ENCODE assay signal across 8 cellular contexts in the genomic region with DNA sequence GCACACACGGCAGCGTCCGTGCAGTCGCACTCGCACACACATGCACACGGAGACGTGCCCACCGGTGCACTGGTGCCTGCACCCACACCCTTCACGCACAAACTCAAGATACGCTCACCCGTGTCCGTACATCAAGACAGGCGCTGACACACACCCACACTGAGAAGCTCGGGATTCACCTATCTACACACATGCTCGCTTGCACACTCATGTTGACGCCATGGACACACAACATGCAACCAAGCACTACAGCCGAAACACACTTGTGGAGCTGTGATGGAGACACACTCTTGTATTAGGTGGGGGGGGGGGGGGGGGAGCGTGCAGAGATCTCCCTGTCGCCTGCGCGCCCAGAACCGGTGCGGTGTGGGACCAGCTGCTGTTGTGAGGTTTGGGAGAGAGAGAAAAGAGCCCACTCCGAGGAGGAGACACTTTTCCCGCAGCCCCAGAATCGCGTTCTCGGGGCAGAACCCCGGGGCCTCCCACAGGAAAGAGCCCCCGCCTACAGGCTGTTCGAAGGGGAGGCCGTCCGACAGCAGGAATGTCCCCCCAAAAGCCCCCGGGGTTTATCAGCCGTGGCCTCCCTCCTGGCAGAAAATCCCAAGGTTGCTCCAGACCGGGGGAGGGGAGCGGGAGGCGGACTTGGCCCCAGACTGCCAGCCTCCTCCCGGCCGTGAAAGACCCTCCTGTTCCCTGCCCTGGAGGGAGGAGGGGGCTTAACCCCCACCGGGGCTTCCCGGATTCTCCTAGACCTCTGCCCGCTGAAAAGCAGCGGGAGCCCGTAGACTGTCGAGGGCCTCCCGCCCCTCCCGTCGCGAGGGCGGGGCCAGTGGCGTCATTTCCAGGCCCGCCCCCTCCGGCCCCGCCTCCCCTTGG. TPM values are rescaled to one million over a fixed set of nuclear protein-coding genes. Genes with fewer than 3 reads are reported as not detected.
DNase-seq lines count a peak whose midpoint lies in the region; ATAC-seq and TF ChIP-seq lines count a peak whose summit lies in the region.

No MANE protein-coding gene starts in this region.

- TF ChIP-seq CTCF in A673 (conservative IDR thresholded peaks at IDR 0.05; ENCODE audit: low read depth, low read length) (no peak), OCI-LY7 (conservative IDR thresholded peaks at IDR 0.05; ENCODE audit: low read length) (no peak)

- peaks cover 9% of the 10 kb centered on the region; the same call in 1 of the 2 replicates for H3K79me2 ChIP-seq in OCI-LY7 (ENCODE audit: insufficient read depth, low read depth, low read length)

- H3K9me3 ChIP-seq in A673 (ENCODE audit: low read depth, low read length, poor library complexity, severe bottlenecking) (no peaks in the 10 kb centered on the region), OCI-LY7 (ENCODE audit: low read length) (no peaks in the 10 kb centered on the region), esophagus (ENCODE audit: control insufficient read depth in 2 of 2, insufficient read depth in 1 of 2, low read depth in 1 of 2, low read length in 1 of 2) (no peaks in the 10 kb centered on the region), mucosa of stomach (ENCODE audit: control insufficient read depth, low read length) (no peaks in the 10 kb centered on the region)

- H3K4me1 Mint-ChIP-seq in activated T-cell treated with anti-CD3 and anti-CD28 coated beads, Interleukin-2, amount 50 U/mL, for 24 hours (ENCODE audit: low read depth): peaks cover 53% of the 10 kb centered on the region

- H3K27ac ChIP-seq in A673 (ENCODE audit: low read depth, low read length, poor library complexity, severe bottlenecking): peak overlapping the region; percentile 90
- H3K27ac ChIP-seq in OCI-LY7 (ENCODE audit: low read depth, low read length, poor library complexity, severe bottlenecking): peak overlapping the region; percentile 70
- peak overlapping the region; percentile 99 for H3K27ac ChIP-seq in esophagus (ENCODE audit: low read depth in 2 of 2, low read length in 1 of 2)

- H3K27me3 Mint-ChIP-seq in activated T-cell treated with anti-CD3 and anti-CD28 coated beads, Interleukin-2, amount 50 U/mL, for 24 hours: no peaks in the 10 kb centered on the region

- BruUV-seq in A673 (replicated peaks; lab: Mats Ljungman, UMichigan): no TSS peak
- BruUV-seq in OCI-LY7 (replicated peaks; lab: Mats Ljungman, UMichigan): no TSS peak

- H3K36me3 ChIP-seq in A673 (ENCODE audit: insufficient read depth, low read length, poor library complexity, severe bottlenecking) (no peaks in the 10 kb centered on the region), OCI-LY7 (ENCODE audit: insufficient read depth, low read length) (peaks cover 22% of the 10 kb centered on the region), esophagus (ENCODE audit: control insufficient read depth in 2 of 2, insufficient read depth in 2 of 2, low read length in 1 of 2) (no peaks in the 10 kb centered on the region), mucosa of stomach (ENCODE audit: control insufficient read depth, insufficient read depth, low read length) (no peaks in the 10 kb centered on the region)

- DNase-seq in A673 (ENCODE audit: low spot score) (peak; percentile 90), OCI-LY7 (ENCODE audit: low spot score) (peak; percentile 89)
- peak; percentile 97 for DNase-seq in activated T-cell treated with anti-CD3 and anti-CD28 coated beads, Interleukin-2, amount 50 U/mL, for 24 hours
- DNase-seq in stimulated activated CD8-positive, alpha-beta memory T cell treated with anti-CD3 and anti-CD28 coated beads, Interleukin-4, amount 100 ng/mL, for 24 hours (ENCODE audit: low read depth): peak; percentile 86

- H2AFZ ChIP-seq in OCI-LY7 (ENCODE audit: low read length): peak overlapping the region; percentile 73

- H3K36me3 Mint-ChIP-seq in activated T-cell treated with anti-CD3 and anti-CD28 coated beads, Interleukin-2, amount 50 U/mL, for 24 hours (ENCODE audit: low read depth): peaks cover 54% of the 10 kb centered on the region

- ATAC-seq in GM18505 (IDR thresholded peaks at IDR 0.05; ENCODE audit: unreplicated experiment) (peak; percentile 28), HG03354 (IDR thresholded peaks at IDR 0.05; ENCODE audit: poor library complexity, severe bottlenecking, unreplicated experiment) (peak; percentile 37)

- H3K4me3 ChIP-seq in A673 (ENCODE audit: low read depth, low read length, poor library complexity, severe bottlenecking) (peak overlapping the region; percentile 73), OCI-LY7 (ENCODE audit: low read depth, low read length, poor library complexity, severe bottlenecking) (peak overlapping the region; percentile 78), esophagus (ENCODE audit: low read depth in 1 of 2, low read length in 2 of 2) (peak overlapping the region; percentile 71 to 79), mucosa of stomach (ENCODE audit: low read length) (peak overlapping the region; percentile 94)

- H3K4me2 ChIP-seq in OCI-LY7 (ENCODE audit: low read length): peak overlapping the region; percentile 84

- H3K9me3 Mint-ChIP-seq in activated T-cell treated with anti-CD3 and anti-CD28 coated beads, Interleukin-2, amount 50 U/mL, for 24 hours: no peaks in the 10 kb centered on the region

- no peaks in the 10 kb centered on the region for H4K20me1 ChIP-seq in OCI-LY7 (ENCODE audit: insufficient read depth, low read length)

- H3K27ac Mint-ChIP-seq in activated T-cell treated with anti-CD3 and anti-CD28 coated beads, Interleukin-2, amount 50 U/mL, for 24 hours: peak overlapping the region; percentile 99

- H3K4me1 ChIP-seq in A673 (ENCODE audit: insufficient read depth, low read length, poor library complexity, severe bottlenecking) (peaks cover 9% of the 10 kb centered on the region), OCI-LY7 (ENCODE audit: insufficient read depth, low read length, poor library complexity, severe bottlenecking) (peaks cover 29% of the 10 kb centered on the region), esophagus (ENCODE audit: control insufficient read depth in 2 of 2, insufficient read depth in 2 of 2, low read length in 1 of 2) (peaks cover 7 to 15% of the 10 kb centered on the region in 2 donors), mucosa of stomach (ENCODE audit: control insufficient read depth, insufficient read depth, low read length) (peaks cover 23% of the 10 kb centered on the region)

- no peaks in the 10 kb centered on the region for H3K9me2 ChIP-seq in OCI-LY7 (ENCODE audit: insufficient read depth, low read length)

- 0 to 1% methylated on average over 49 to 55 of the region's 55 CpGs for WGBS in esophagus, 2 donors

- peak; percentile 57 for TF ChIP-seq POLR2A in GM18505 (IDR thresholded peaks at IDR 0.05; ENCODE audit: borderline replicate concordance, extremely low read depth, insufficient read depth, insufficient read length)

- CTCF ChIA-PET in A673 (lab: Charles Lee) (interaction anchor here (0.6 to 2.9 kb wide), 3 partner anchors 10 to 226 kb away, joined by 3 to 13 read pairs (median 4); no protein-coding TSS in a partner anchor), OCI-LY7 (lab: Charles Lee; ENCODE audit: unreplicated experiment) (interaction anchor here (0.6 to 1.0 kb wide), 4 partner anchors 13 to 237 kb away, joined by 3 read pairs; partner anchors contain the start of gene ACTR1A)

- no peaks in the 10 kb centered on the region for H3K27me3 ChIP-seq in A673 (replicated peaks; ENCODE audit: insufficient read depth, low read depth, low read length, poor library complexity)
- no peaks in the 10 kb centered on the region for H3K27me3 ChIP-seq in esophagus (ENCODE audit: control insufficient read depth in 1 of 2, insufficient read depth in 2 of 2, low read length in 2 of 2)
- H3K27me3 ChIP-seq in mucosa of stomach (ENCODE audit: control insufficient read depth, insufficient read depth, low read length): no peaks in the 10 kb centered on the region

- peak overlapping the region; percentile 97 for H3K4me3 Mint-ChIP-seq in activated T-cell treated with anti-CD3 and anti-CD28 coated beads, Interleukin-2, amount 50 U/mL, for 24 hours

- H3K9ac ChIP-seq in mucosa of stomach (ENCODE audit: low read length): peak overlapping the region; percentile 82

- POLR2A ChIA-PET in A673 (lab: Charles Lee; ENCODE audit: low non-redundant PET): interaction anchor here (0.6 kb wide), 2 partner anchors 236 to 532 kb away, joined by 3 to 8 read pairs; no protein-coding TSS in a partner anchor
- POLR2A ChIA-PET in OCI-LY7 (lab: Charles Lee): interaction anchor here (0.6 to 1.8 kb wide), 7 partner anchors 25 to 273 kb away, joined by 3 to 11 read pairs (median 3); partner anchors contain the start of genes C10orf95, CUEDC2 and FBXL15

- intact Hi-C loops in A673 (cut with micrococcal nuclease; ENCODE audit: unreplicated experiment): loop anchor here (1.0 to 10.0 kb wide), 5 partner anchors 84 to 250 kb away; partner anchors contain the start of gene TRIM8
- intact Hi-C loops in OCI-LY7 (cut with micrococcal nuclease; ENCODE audit: unreplicated experiment): loop anchor here (1.0 to 5.0 kb wide), 5 partner anchors 26 to 228 kb away; no protein-coding TSS in a partner anchor

RNA-seq across cellular contexts. Expression of gene NFKB2, which starts 0.5 kb away (rescaled TPM):
- total RNA-seq in A673 (2021): 29.8 and 33.2 TPM in 2 replicates
- 47.1 and 53.3 TPM in 2 replicates for total RNA-seq in OCI-LY7 (2014; rRNA removed; shearing (Covaris generic))
- total RNA-seq in OCI-LY7 (2022): 67.3 and 75.2 TPM in 2 replicates
- 10 to 100 TPM; 11.4 to 22.6 TPM for polyA plus RNA-seq in esophagus

RNA-seq across cellular contexts. Expression of gene PSD, which starts 23.5 kb away (rescaled TPM):
- 5.8 and 7.3 TPM in 2 replicates for total RNA-seq in A673 (2021)
- 2.0 and 2.2 TPM in 2 replicates for total RNA-seq in OCI-LY7 (2014; rRNA removed; shearing (Covaris generic))
- 10.2 and 10.9 TPM in 2 replicates for total RNA-seq in OCI-LY7 (2022)
- polyA plus RNA-seq in esophagus: 1 to 10 TPM; 1.1 to 2.1 TPM

RNA-seq across cellular contexts. Expression of gene FBXL15, which starts 25.6 kb away (rescaled TPM):
- total RNA-seq in A673 (2021): 8.9 and 11.6 TPM in 2 replicates
- 13.3 and 20.9 TPM in 2 replicates for total RNA-seq in OCI-LY7 (2014; rRNA removed; shearing (Covaris generic))
- 13.4 and 18.2 TPM in 2 replicates for total RNA-seq in OCI-LY7 (2022)
- 10 to 100 TPM in 1 of 2 donors, 1 to 10 TPM in 1; 6.3 to 15.2 TPM for polyA plus RNA-seq in esophagus

RNA-seq across cellular contexts. Expression of gene CUEDC2, which starts 37.3 kb away (rescaled TPM):
- total RNA-seq in A673 (2021) (63.7 and 72.1 TPM in 2 replicates), OCI-LY7 (2022) (71.6 and 73.3 TPM in 2 replicates)
- 48.9 and 61.0 TPM in 2 replicates for total RNA-seq in OCI-LY7 (2014; rRNA removed; shearing (Covaris generic))
- 10 to 100 TPM; 16.3 to 30.3 TPM for polyA plus RNA-seq in esophagus

RNA-seq across cellular contexts. Expression of gene C10orf95, which starts 56.3 kb away (rescaled TPM):
- total RNA-seq in A673 (2021): 0.42 TPM in 1 of 2 replicates, not detected in the other
- 0.67 and 3.3 TPM in 2 replicates for total RNA-seq in OCI-LY7 (2014; rRNA removed; shearing (Covaris generic))
- 0.50 and 0.67 TPM in 2 replicates for total RNA-seq in OCI-LY7 (2022)
- under 1 TPM; 0.37 to 0.65 TPM for polyA plus RNA-seq in esophagus

Comparison
In these comparisons a context has a peak if more than half of its experiments do, and no peak if none do; other contexts are left out.
1. Peak in every context shown above with its lines: DNase-seq, ATAC-seq, H3K4me3 ChIP-seq and H3K27ac ChIP-seq.